Comparison of ENCODE assay signal across 28 cellular contexts in the genomic region with DNA sequence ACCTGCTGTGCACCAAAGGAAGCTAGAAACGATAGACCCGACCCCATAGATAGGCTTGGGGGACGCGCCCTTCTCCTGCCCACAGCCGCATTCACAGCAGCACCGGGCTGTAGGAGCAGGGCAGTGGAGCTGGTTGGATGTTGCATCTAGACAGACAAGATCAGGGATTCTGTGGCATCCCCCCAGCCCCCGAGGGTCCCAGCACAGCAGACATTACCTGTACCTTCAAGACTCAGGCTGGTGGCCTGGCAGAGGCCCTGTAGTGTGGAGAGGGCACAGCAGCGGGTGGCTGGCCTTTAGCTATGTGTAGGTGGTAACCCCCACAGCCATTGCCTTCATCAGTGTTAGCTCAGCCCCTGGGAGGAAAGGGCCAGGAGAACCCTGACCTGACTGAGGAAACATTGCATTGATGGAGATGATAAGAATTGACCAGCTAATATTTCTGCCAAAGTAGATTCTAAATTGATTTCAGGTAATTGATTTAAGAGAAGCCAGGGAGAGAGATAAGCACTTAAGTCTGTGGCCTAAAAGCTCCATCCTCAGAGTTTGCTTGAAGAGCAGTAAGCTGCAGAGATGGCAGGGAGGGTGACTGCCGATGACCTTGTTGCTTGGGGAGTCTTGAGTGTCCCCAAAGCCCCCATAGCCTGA.
DNase-seq lines count a peak whose midpoint lies in the region; ATAC-seq, FAIRE-seq and TF ChIP-seq lines count a peak whose summit lies in the region.
"Had no signal": no experiment of that assay in that cellular context is flagged by ENCODE, and none has a peak within 500 bp of the region (broad histone marks: within the 10 kb centered on the region; RNA-seq: fewer than 3 reads in every experiment).

No MANE protein-coding gene starts in this region.

- H3K27me3 ChIP-seq in SK-N-SH (ENCODE audit: insufficient read depth) (no peaks in the 10 kb centered on the region), IMR-90 (ENCODE audit: control insufficient read depth, insufficient read depth, low read length) (peaks cover 23% of the 10 kb centered on the region), H1 (replicated peaks in 1 of 4; ENCODE audit: control insufficient read depth in 3 of 4, extremely low read depth in 1 of 4, insufficient read depth in 3 of 4, low read length in 3 of 4) (no peaks in the 10 kb centered on the region), neuronal stem cell (ENCODE audit: control insufficient read depth in 3 of 3, insufficient read depth in 3 of 3, low read depth in 1 of 3, low read length in 3 of 3) (no peaks in the 10 kb centered on the region)
- H3K27me3 ChIP-seq: BE2C, BLaER1 had no signal

- H3K4me2 ChIP-seq in SK-N-SH (no peak overlapping the region), IMR-90 (ENCODE audit: low read depth, low read length) (no peak overlapping the region), H1 (ENCODE audit: insufficient read depth in 1 of 2, low read depth in 2 of 2, low read length in 2 of 2) (no peak overlapping the region), neuronal stem cell (ENCODE audit: insufficient read depth, low read length, poor library complexity, severe bottlenecking) (no peak overlapping the region)
- H3K4me2 ChIP-seq: BLaER1 had no signal

- H3F3A ChIP-seq in SK-N-SH (replicated peaks; ENCODE audit: insufficient read depth) = no peaks in the 10 kb centered on the region

- no peak for ATAC-seq in SK-N-SH treated with all-trans-retinoic acid at 6 μM for 48 hours
- ATAC-seq in IMR-90 (ENCODE audit: low read depth) = no peak
- no peak for ATAC-seq in GM19455 (IDR thresholded peaks at IDR 0.05; ENCODE audit: unreplicated experiment)
- ATAC-seq in stimulated activated effector memory CD8-positive, alpha-beta T cell treated with anti-CD3 and anti-CD28 coated beads, Interleukin-12 subunit alpha, Interleukin-12 subunit beta, amount 100 ng/mL, for 72 hours = no peak
- ATAC-seq: GM12878 had no signal

- H4K20me1 ChIP-seq in SK-N-SH (ENCODE audit: insufficient read depth) (no peaks in the 10 kb centered on the region), IMR-90 (ENCODE audit: insufficient read depth, low read length) (no peaks in the 10 kb centered on the region), H1 (replicated peaks in 1 of 2; ENCODE audit: control insufficient read depth in 1 of 2, insufficient read depth in 2 of 2, low read length in 2 of 2) (no peaks in the 10 kb centered on the region)

- H3K23me2 ChIP-seq in H1 (ENCODE audit: low read depth, low read length) = peaks cover 4% of the 10 kb centered on the region; the same call in 1 of the 2 replicates

- H3K27ac ChIP-seq in SK-N-SH (ENCODE audit: low read depth in 2 of 2, low read length in 1 of 2) (no peak overlapping the region), IMR-90 (ENCODE audit: insufficient read depth, low read length) (no peak overlapping the region), H1 (ENCODE audit: low read depth, low read length) (no peak overlapping the region), neuronal stem cell (replicated peaks; ENCODE audit: low read length) (no peak overlapping the region)
- H3K27ac ChIP-seq: BLaER1 had no signal

- no peak overlapping the region for H3K27ac Mint-ChIP-seq in stimulated activated effector memory CD8-positive, alpha-beta T cell treated with anti-CD3 and anti-CD28 coated beads, Interleukin-12 subunit alpha, Interleukin-12 subunit beta, amount 100 ng/mL, for 72 hours
- H3K27ac Mint-ChIP-seq: CD14-positive monocyte; CD4-positive, alpha-beta memory T cell; CD8-positive, alpha-beta memory T cell had no signal

- in situ Hi-C loops in IMR-90 (cut with MboI; ENCODE audit: low sequenced_read_pairs) = no loop called here

- H4K5ac ChIP-seq in IMR-90 (ENCODE audit: low read depth, low read length) (no peak overlapping the region), H1 (ENCODE audit: insufficient read length, low read depth, low read length) (no peak overlapping the region)

- no peaks in the 10 kb centered on the region for H3K9me2 ChIP-seq in SK-N-SH

- H3K9me1 ChIP-seq in IMR-90 (ENCODE audit: insufficient read depth, low read length) = peaks cover 5% of the 10 kb centered on the region; the same call in 1 of the 2 replicates

- H2BK120ac ChIP-seq in IMR-90 (ENCODE audit: low read depth, low read length) (no peak overlapping the region), H1 (replicated peaks; ENCODE audit: low read depth, low read length) (no peak overlapping the region), neuronal stem cell (ENCODE audit: low read depth, low read length) (no peak overlapping the region)

- no peak for TF ChIP-seq RAD21 in SK-N-SH (IDR thresholded peaks at IDR 0.05; ENCODE audit: low read length)
- no peak for TF ChIP-seq RAD21 in IMR-90 (IDR thresholded peaks at IDR 0.05; ENCODE audit: low read length)
- TF ChIP-seq RAD21 in H1 (IDR thresholded peaks at IDR 0.05 in 1 of 2, conservative IDR thresholded peaks at IDR 0.05 in 1 of 2; ENCODE audit: low read depth in 2 of 2, low read length in 2 of 2) = no peak

- POLR2A ChIA-PET in SK-N-SH (lab: Yijun Ruan, JAX) (interaction anchor here (0.6 to 0.8 kb wide), 2 partner anchors 632 to 1648 kb away, joined by 3 read pairs; no protein-coding TSS in a partner anchor), IMR-90 (lab: Charles Lee; ENCODE audit: unreplicated experiment) (no interaction called here), H1 (lab: Charles Lee; ENCODE audit: partially characterized antibody) (interaction anchor here (0.8 kb wide), 1 partner anchor 8 kb away, joined by 3 read pairs; no protein-coding TSS in a partner anchor)

- H4K8ac ChIP-seq in IMR-90 (ENCODE audit: low read depth in 2 of 2, low read length in 2 of 2) = no peak overlapping the region
- H4K8ac ChIP-seq in H1 (ENCODE audit: extremely low read depth, insufficient read depth, low read length) = no peak overlapping the region
- no peak overlapping the region for H4K8ac ChIP-seq in neuronal stem cell (ENCODE audit: low read depth, low read length)

- dilution Hi-C loops in IMR-90 (cut with HindIII; ENCODE audit: low sequenced_read_pairs, unreplicated experiment) = no loop called here

- H3K56ac ChIP-seq in IMR-90 (ENCODE audit: extremely low read depth, insufficient read depth, low read length) = no peak overlapping the region
- H3K56ac ChIP-seq in H1 (replicated peaks; ENCODE audit: insufficient read length, low read depth, low read length) = no peak overlapping the region

- TF ChIP-seq EP300 in SK-N-SH (IDR thresholded peaks at IDR 0.05; ENCODE audit: borderline replicate concordance in 1 of 2, low read depth in 1 of 2, low read length in 1 of 2) (no peak), H1 (IDR thresholded peaks at IDR 0.05; ENCODE audit: borderline replicate concordance in 1 of 2, low read depth in 2 of 2, low read length in 2 of 2) (no peak)

- H3K4ac ChIP-seq in IMR-90 (ENCODE audit: low read depth, low read length) (no peak overlapping the region), H1 (replicated peaks; ENCODE audit: insufficient read length, low read depth, low read length) (no peak overlapping the region), neuronal stem cell (ENCODE audit: low read length) (peak overlapping the region; percentile 14)

- 61% methylated on average over 9 of the region's 9 CpGs for WGBS in SK-N-SH (ENCODE audit: low lambda C conversion rate)
- WGBS in IMR-90 (ENCODE audit: extremely low coverage in 2 of 2, insufficient read length in 1 of 2), 2 experiments = no CpG with 5 or more reads among the region's 9 CpGs
- WGBS in H1 (ENCODE audit: extremely low coverage in 1 of 2, insufficient coverage in 1 of 2, insufficient read length in 1 of 2, insufficient replicate concordance in 2 of 2, low coverage in 1 of 2, low lambda C conversion rate in 2 of 2, missing lambda C conversion rate in 1 of 2), 2 experiments = 86% methylated on average over 9 of the region's 9 CpGs; no CpG with 5 or more reads in 1 of the 2 experiments
- WGBS in neuronal stem cell (ENCODE audit: extremely low coverage in 2 of 2, insufficient read length in 2 of 2, insufficient replicate concordance in 1 of 2), 2 donors = no CpG with 5 or more reads among the region's 9 CpGs

- H2AK9ac ChIP-seq in IMR-90 (replicated peaks; ENCODE audit: low read depth, low read length, poor library complexity) = no peak overlapping the region

- no peaks in the 10 kb centered on the region for H3K4me1 Mint-ChIP-seq in stimulated activated effector memory CD8-positive, alpha-beta T cell treated with anti-CD3 and anti-CD28 coated beads, Interleukin-12 subunit alpha, Interleukin-12 subunit beta, amount 100 ng/mL, for 72 hours
- H3K4me1 Mint-ChIP-seq: CD4-positive, CD25-positive, alpha-beta regulatory T cell; CD8-positive, alpha-beta memory T cell had no signal

- DNase-seq in SK-N-SH = no peak
- no peak for DNase-seq in IMR-90
- DNase-seq in H1 (ENCODE audit: low read depth in 1 of 2, low spot score in 2 of 2) = no peak
- no peak for DNase-seq in neuronal stem cell (ENCODE audit: low spot score)
- DNase-seq in stimulated activated effector memory CD8-positive, alpha-beta T cell treated with anti-CD3 and anti-CD28 coated beads, Interleukin-12 subunit alpha, Interleukin-12 subunit beta, amount 100 ng/mL, for 72 hours (ENCODE audit: low spot score in 2 of 2) = no peak
- no peak for DNase-seq in GM12891 (ENCODE audit: insufficient read length, low spot score)
- DNase-seq: 8988T; ACHN; BE2C; C1 segment of cervical spinal cord; CD4-positive, alpha-beta memory T cell; CD4-positive, CD25-positive, alpha-beta regulatory T cell; CD8-positive, alpha-beta memory T cell; COR-L47; DMS 273 treated with DMSO at 0.1 percent for 48 hours; DMS153; DMS53; DMS79; DND-41; EL; GDM1 had no signal

- H3K18ac ChIP-seq in IMR-90 (ENCODE audit: low read depth, low read length) (no peak overlapping the region), H1 (ENCODE audit: extremely low read depth, low read length) (peak overlapping the region; percentile 7; the same call in 1 of the 2 replicates), neuronal stem cell (ENCODE audit: low read length) (peak overlapping the region; percentile 60)

- FAIRE-seq in H1 (lab: Jason Lieb, UNC) = no peak
- FAIRE-seq in GM12891 (lab: Jason Lieb, UNC) = no peak
- FAIRE-seq: A204.1, GM12878, GM19239 had no signal

- no peaks in the 10 kb centered on the region for H3K36me3 Mint-ChIP-seq in stimulated activated effector memory CD8-positive, alpha-beta T cell treated with anti-CD3 and anti-CD28 coated beads, Interleukin-12 subunit alpha, Interleukin-12 subunit beta, amount 100 ng/mL, for 72 hours
- H3K36me3 Mint-ChIP-seq: CD14-positive monocyte; CD4-positive, alpha-beta memory T cell; CD4-positive, CD25-positive, alpha-beta regulatory T cell; CD8-positive, alpha-beta memory T cell had no signal

- H2BK20ac ChIP-seq in IMR-90 (ENCODE audit: low read depth, low read length) = no peak overlapping the region
- no peak overlapping the region for H2BK20ac ChIP-seq in H1 (ENCODE audit: low read length)

- no peak for TF ChIP-seq POLR2A in IMR-90 (IDR thresholded peaks at IDR 0.05; ENCODE audit: low read depth, low read length)
- no peak for TF ChIP-seq POLR2A in H1 (IDR thresholded peaks at IDR 0.05; ENCODE audit: control extremely low read depth in 1 of 2, low read depth in 2 of 2, low read length in 2 of 2)
- no peak for TF ChIP-seq POLR2A in GM12891 (IDR thresholded peaks at IDR 0.05; ENCODE audit: low read depth, low read length)

- H4K91ac ChIP-seq in IMR-90 (ENCODE audit: insufficient read depth, low read depth, low read length) = no peak overlapping the region
- no peak overlapping the region for H4K91ac ChIP-seq in H1 (replicated peaks; ENCODE audit: insufficient read length, low read length)
- H4K91ac ChIP-seq in neuronal stem cell (ENCODE audit: low read depth, low read length, poor library complexity) = peak overlapping the region; percentile 68

- H2BK12ac ChIP-seq in H1 (ENCODE audit: low read depth, low read length) (no peak overlapping the region), neuronal stem cell (ENCODE audit: low read length) (no peak overlapping the region)

- H3K23ac ChIP-seq in IMR-90 (ENCODE audit: low read depth, low read length) (no peak overlapping the region), H1 (ENCODE audit: insufficient read length) (no peak overlapping the region), neuronal stem cell (ENCODE audit: low read depth, low read length, poor library complexity) (peak overlapping the region; percentile 16)

- CTCF ChIA-PET in SK-N-SH (lab: Yijun Ruan, JAX) (interaction anchor here (0.6 to 2.3 kb wide), 5 partner anchors 12 to 661 kb away, joined by 3 to 5 read pairs (median 4); no protein-coding TSS in a partner anchor), IMR-90 (lab: Yijun Ruan, JAX) (no interaction called here), H1 (lab: Charles Lee; ENCODE audit: partially characterized antibody) (interaction anchor here (0.7 to 1.7 kb wide), 12 partner anchors 8 to 354 kb away, joined by 3 to 6 read pairs (median 4); no protein-coding TSS in a partner anchor)

- TF ChIP-seq CTCF in SK-N-SH (IDR thresholded peaks at IDR 0.05) (no peak), IMR-90 (conservative IDR thresholded peaks at IDR 0.05; ENCODE audit: low read depth, low read length) (no peak), H1 (IDR thresholded peaks at IDR 0.05; ENCODE audit: control extremely low read depth in 1 of 3, insufficient read depth in 1 of 3, low read depth in 1 of 3, low read length in 3 of 3) (no peak)

- H2AFZ ChIP-seq in SK-N-SH (ENCODE audit: low read depth) = no peak overlapping the region
- peak overlapping the region; percentile 24 for H2AFZ ChIP-seq in IMR-90 (replicated peaks; ENCODE audit: low read length, poor library complexity)
- H2AFZ ChIP-seq in H1 (ENCODE audit: low read length) = no peak overlapping the region
- H2AFZ ChIP-seq in neuronal stem cell (ENCODE audit: low read length) = no peak overlapping the region

- H3K9me3 ChIP-seq in SK-N-SH (no peaks in the 10 kb centered on the region), IMR-90 (ENCODE audit: control insufficient read depth, insufficient read depth, low read length) (no peaks in the 10 kb centered on the region), H1 (ENCODE audit: insufficient read depth in 2 of 2, low read depth in 1 of 2, low read length in 1 of 2) (no peaks in the 10 kb centered on the region), neuronal stem cell (replicated peaks in 1 of 2; ENCODE audit: control insufficient read depth in 2 of 2, insufficient read depth in 1 of 2, low read depth in 1 of 2, low read length in 2 of 2) (no peaks in the 10 kb centered on the region)
- H3K9me3 ChIP-seq: BE2C, BLaER1 had no signal

- no peaks in the 10 kb centered on the region for H3K79me2 ChIP-seq in SK-N-SH (ENCODE audit: insufficient read depth)
- no peaks in the 10 kb centered on the region for H3K79me2 ChIP-seq in H1 (ENCODE audit: control insufficient read depth in 1 of 2, insufficient read depth in 2 of 2, low read length in 2 of 2)

- no peaks in the 10 kb centered on the region for H3K79me1 ChIP-seq in IMR-90 (ENCODE audit: low read depth in 1 of 2, low read length in 2 of 2)
- no peaks in the 10 kb centered on the region for H3K79me1 ChIP-seq in H1 (ENCODE audit: low read depth, low read length)
- no peaks in the 10 kb centered on the region for H3K79me1 ChIP-seq in neuronal stem cell (ENCODE audit: low read depth, low read length)

- H3K36me3 ChIP-seq in SK-N-SH (replicated peaks in 1 of 2; ENCODE audit: control insufficient read depth in 1 of 2, insufficient read depth in 2 of 2, low read length in 1 of 2) = no peaks in the 10 kb centered on the region
- H3K36me3 ChIP-seq in IMR-90 (ENCODE audit: control insufficient read depth, insufficient read depth, low read length) = no peaks in the 10 kb centered on the region
- no peaks in the 10 kb centered on the region for H3K36me3 ChIP-seq in H1 (ENCODE audit: control insufficient read depth in 2 of 4, insufficient read depth in 4 of 4, low read length in 3 of 4)
- no peaks in the 10 kb centered on the region for H3K36me3 ChIP-seq in neuronal stem cell (replicated peaks in 1 of 2; ENCODE audit: control insufficient read depth in 2 of 2, insufficient read depth in 2 of 2, low read length in 2 of 2)
- H3K36me3 ChIP-seq: BE2C, BLaER1 had no signal

- no TSS peak for BruUV-seq in IMR-90 (replicated peaks; lab: Mats Ljungman, UMichigan)

- H2BK15ac ChIP-seq in IMR-90 (ENCODE audit: low read depth, low read length) (no peak overlapping the region), H1 (ENCODE audit: low read length) (no peak overlapping the region), neuronal stem cell (ENCODE audit: low read length) (peak overlapping the region; percentile 50)

- no peaks in the 10 kb centered on the region for H3K9me3 Mint-ChIP-seq in stimulated activated effector memory CD8-positive, alpha-beta T cell treated with anti-CD3 and anti-CD28 coated beads, Interleukin-12 subunit alpha, Interleukin-12 subunit beta, amount 100 ng/mL, for 72 hours
- H3K9me3 Mint-ChIP-seq: CD14-positive monocyte; CD8-positive, alpha-beta memory T cell had no signal

- H3K9ac ChIP-seq in SK-N-SH = no peak overlapping the region
- H3K9ac ChIP-seq in IMR-90 (ENCODE audit: low read depth, low read length) = no peak overlapping the region
- no peak overlapping the region for H3K9ac ChIP-seq in H1 (replicated peaks in 1 of 4; ENCODE audit: extremely low read depth in 1 of 4, low read depth in 3 of 4, low read length in 3 of 4)
- H3K9ac ChIP-seq in neuronal stem cell (ENCODE audit: low read depth, low read length, poor library complexity) = no peak overlapping the region
- H3K9ac ChIP-seq: BLaER1 had no signal

- no peak overlapping the region for H3K14ac ChIP-seq in IMR-90 (replicated peaks; ENCODE audit: low read depth, low read length)
- no peak overlapping the region for H3K14ac ChIP-seq in H1 (ENCODE audit: insufficient read length)
- H3K14ac ChIP-seq in neuronal stem cell (ENCODE audit: low read length) = no peak overlapping the region

- H3K4me1 ChIP-seq in SK-N-SH (ENCODE audit: control insufficient read depth in 1 of 2, insufficient read depth in 2 of 2, low read depth in 1 of 2, low read length in 1 of 2) (peaks cover 7 to 25% of the 10 kb centered on the region in 2 experiments; a peak in 3 of 4 replicates), IMR-90 (ENCODE audit: control insufficient read depth, insufficient read depth, low read length) (peaks cover 10% of the 10 kb centered on the region), H1 (replicated peaks in 1 of 4; ENCODE audit: control insufficient read depth in 3 of 4, insufficient read depth in 4 of 4, low read length in 3 of 4) (peaks cover 0 to 8% (median 4%) of the 10 kb centered on the region in 4 experiments; a peak in 4 of 7 replicates), neuronal stem cell (ENCODE audit: control insufficient read depth in 2 of 2, insufficient read depth in 1 of 2, low read depth in 1 of 2, low read length in 2 of 2) (peaks cover 3 to 10% of the 10 kb centered on the region in 2 donors)
- H3K4me1 ChIP-seq: BLaER1 had no signal

- H3K4me3 Mint-ChIP-seq in stimulated activated effector memory CD8-positive, alpha-beta T cell treated with anti-CD3 and anti-CD28 coated beads, Interleukin-12 subunit alpha, Interleukin-12 subunit beta, amount 100 ng/mL, for 72 hours = no peak overlapping the region
- H3K4me3 Mint-ChIP-seq: CD14-positive monocyte; CD4-positive, alpha-beta memory T cell; CD4-positive, CD25-positive, alpha-beta regulatory T cell; CD8-positive, alpha-beta memory T cell had no signal

- H3K4me3 ChIP-seq in SK-N-SH (ENCODE audit: low read depth in 2 of 2, low read length in 1 of 2) (no peak overlapping the region), IMR-90 (ENCODE audit: insufficient read depth, low read depth, low read length) (no peak overlapping the region), H1 (ENCODE audit: extremely low read depth in 1 of 4, insufficient read depth in 2 of 4, low read depth in 3 of 4, low read length in 4 of 4) (no peak overlapping the region), neuronal stem cell (ENCODE audit: low read length in 2 of 2) (no peak overlapping the region)
- H3K4me3 ChIP-seq: BLaER1, GM12878 had no signal

- no peak overlapping the region for H2BK5ac ChIP-seq in IMR-90 (ENCODE audit: low read depth, low read length, poor library complexity, severe bottlenecking)
- H2BK5ac ChIP-seq in H1 (ENCODE audit: low read depth, low read length) = no peak overlapping the region
- H2BK5ac ChIP-seq in neuronal stem cell (ENCODE audit: low read length) = no peak overlapping the region

- H2AK5ac ChIP-seq in IMR-90 (ENCODE audit: low read depth, low read length) (no peak overlapping the region), H1 (ENCODE audit: low read depth, low read length) (no peak overlapping the region), neuronal stem cell (ENCODE audit: low read depth, low read length) (peak overlapping the region; percentile 2)

- intact Hi-C loops in IMR-90 (cut with micrococcal nuclease) = no loop called here
